ENCODE assay signal across 9 cellular contexts in genomic region chr22:30774566-30774965, GRCh38.
"Had no signal": no experiment of that assay in that cellular context is flagged by ENCODE, and none has a peak within 500 bp of the region (broad histone marks: within the 10 kb centered on the region; RNA-seq: fewer than 3 reads in every experiment).

No MANE protein-coding gene starts in this region.

- H3K9ac ChIP-seq: GM23248 had no signal

- ATAC-seq: GM23338, HCT116 had no signal

- H2AFZ ChIP-seq: GM23248, GM23338 had no signal

- H3K4me2 ChIP-seq: GM23338 had no signal

- H3K4me3 ChIP-seq: GM23248, GM23338, HAP-1 had no signal

- H3K27ac ChIP-seq: GM23248 had no signal

- DNase-seq: GM23248, GOT3, H7, H9, HCEC 1CT, HFFc6 had no signal

- H3K9me3 ChIP-seq: HAP-1 had no signal

- H3K4me1 ChIP-seq: HAP-1 had no signal

- H3K36me3 ChIP-seq: HAP-1 had no signal
